Comparison of ENCODE assay signal across 27 cellular contexts in the genomic region with DNA sequence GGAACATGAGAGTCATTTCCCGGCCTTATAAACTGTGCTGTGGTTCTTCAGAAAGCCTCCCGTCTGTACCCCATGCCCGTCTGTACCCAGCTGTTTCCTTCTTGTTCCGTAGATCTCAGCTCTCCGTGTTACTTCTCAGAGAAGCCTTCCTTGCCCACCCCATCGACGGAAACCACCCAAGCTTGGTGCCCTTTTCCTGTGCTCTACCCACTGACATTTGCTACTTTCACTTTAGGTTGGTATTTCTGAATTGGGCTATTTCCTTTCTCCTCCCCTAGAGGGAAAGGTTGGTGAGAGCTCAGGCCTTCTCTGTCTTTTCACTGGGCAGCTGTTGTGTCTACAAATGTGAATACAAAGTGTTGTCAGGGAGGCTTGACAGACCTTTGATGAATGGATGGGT.
DNase-seq lines count a peak whose midpoint lies in the region; ATAC-seq, FAIRE-seq and TF ChIP-seq lines count a peak whose summit lies in the region.
"Had no signal": no experiment of that assay in that cellular context is flagged by ENCODE, and none has a peak within 500 bp of the region (broad histone marks: within the 10 kb centered on the region; RNA-seq: fewer than 3 reads in every experiment).

No MANE protein-coding gene starts in this region.

- no peak for ATAC-seq in WTC11
- ATAC-seq in activated CD8-positive, alpha-beta T cell treated with anti-CD3 and anti-CD28 coated beads for 36 hours, result no peak
- ATAC-seq: GM12878, HCT116 had no signal

- CTCF ChIA-PET in WTC11 (lab: Charles Lee), result no interaction called here
- CTCF ChIA-PET in activated CD8-positive, alpha-beta T cell treated with anti-CD3 and anti-CD28 coated beads for 36 hours (lab: Charles Lee), result no interaction called here

- H3K27me3 Mint-ChIP-seq in nephron progenitor cell (ENCODE audit: low read depth, poor library complexity) (peaks cover 13% of the 10 kb centered on the region), WTC11 (ENCODE audit: low read depth) (no peaks in the 10 kb centered on the region)
- peaks cover 1% of the 10 kb centered on the region for H3K27me3 Mint-ChIP-seq in activated CD8-positive, alpha-beta T cell treated with anti-CD3 and anti-CD28 coated beads for 36 hours
- H3K27me3 Mint-ChIP-seq: CD8-positive, alpha-beta memory T cell had no signal

- H3K27ac ChIP-seq in BLaER1, result peak overlapping the region; percentile 78
- peak overlapping the region; percentile 85 for H3K27ac ChIP-seq in KOPT-K1 (ENCODE audit: low read depth, low read length, poor library complexity, severe bottlenecking)
- H3K27ac ChIP-seq: C4-2B, GM23248, SK-N-MC had no signal

- no peaks in the 10 kb centered on the region for H4K20me1 ChIP-seq in BLaER1

- peak overlapping the region; percentile 48 for H3K4me3 ChIP-seq in BLaER1
- H3K4me3 ChIP-seq: GM12878, GM23248, MG63, SK-N-MC had no signal

- H3K27ac Mint-ChIP-seq in nephron progenitor cell (peak overlapping the region; percentile 20), WTC11 (no peak overlapping the region)
- H3K27ac Mint-ChIP-seq in activated CD8-positive, alpha-beta T cell treated with anti-CD3 and anti-CD28 coated beads for 36 hours, result no peak overlapping the region
- H3K27ac Mint-ChIP-seq: CD8-positive, alpha-beta memory T cell had no signal

- H3K4me3 Mint-ChIP-seq in nephron progenitor cell, result no peak overlapping the region
- H3K4me3 Mint-ChIP-seq in WTC11, result no peak overlapping the region
- H3K4me3 Mint-ChIP-seq in activated CD8-positive, alpha-beta T cell treated with anti-CD3 and anti-CD28 coated beads for 36 hours, result no peak overlapping the region
- H3K4me3 Mint-ChIP-seq: CD8-positive, alpha-beta memory T cell had no signal

- POLR2A ChIA-PET in WTC11 (lab: Charles Lee), result no interaction called here
- POLR2A ChIA-PET in activated CD8-positive, alpha-beta T cell treated with anti-CD3 and anti-CD28 coated beads for 36 hours (lab: Charles Lee), result no interaction called here

- H3K36me3 ChIP-seq in BLaER1 (no peaks in the 10 kb centered on the region), KOPT-K1 (ENCODE audit: insufficient read depth, low read length) (no peaks in the 10 kb centered on the region)
- H3K36me3 ChIP-seq: MG63 had no signal

- H3K4me1 Mint-ChIP-seq in nephron progenitor cell (peaks cover 31% of the 10 kb centered on the region), WTC11 (no peaks in the 10 kb centered on the region)
- no peaks in the 10 kb centered on the region for H3K4me1 Mint-ChIP-seq in activated CD8-positive, alpha-beta T cell treated with anti-CD3 and anti-CD28 coated beads for 36 hours (ENCODE audit: low read depth)
- H3K4me1 Mint-ChIP-seq: CD8-positive, alpha-beta memory T cell had no signal

- H3K9me3 Mint-ChIP-seq in nephron progenitor cell (peaks cover 6% of the 10 kb centered on the region), WTC11 (no peaks in the 10 kb centered on the region)
- peaks cover 10% of the 10 kb centered on the region for H3K9me3 Mint-ChIP-seq in activated CD8-positive, alpha-beta T cell treated with anti-CD3 and anti-CD28 coated beads for 36 hours

- TF ChIP-seq CTCF in nephron progenitor cell (IDR thresholded peaks at IDR 0.05) (no peak), D721Med (IDR thresholded peaks at IDR 0.05; ENCODE audit: insufficient read depth, missing control alignments) (no peak), WTC11 (IDR thresholded peaks at IDR 0.05) (no peak)
- no peak for TF ChIP-seq CTCF in activated CD8-positive, alpha-beta T cell treated with anti-CD3 and anti-CD28 coated beads for 36 hours (IDR thresholded peaks at IDR 0.05)

- DNase-seq in SK-MEL-5 (ENCODE audit: low read depth, low spot score) (peak; percentile 27), nephron progenitor cell (no peak), SK-N-DZ (ENCODE audit: low spot score) (no peak), D721Med (ENCODE audit: insufficient read length, low spot score) (no peak), WTC11 (ENCODE audit: low spot score) (no peak)
- DNase-seq in activated CD8-positive, alpha-beta T cell treated with anti-CD3 and anti-CD28 coated beads for 36 hours, result no peak
- DNase-seq: 8988T; Calu3; CD8-positive, alpha-beta memory T cell; Karpas-422; MG63; NCI-H1092 treated with DMSO at 0.1 percent for 48 hours; NCI-H146; NCI-H2029; NCI-H226; NCI-H510A treated with DMSO at 0.1 percent for 48 hours; NCI-H774; Right ventricle myocardium superior; T-helper 2 cell had no signal

- in situ Hi-C loops in SK-MEL-5 (cut with HindIII; ENCODE audit: low pct_unique_long_range_greater_than_20kb, low sequenced_read_pairs), result no loop called here

- H3K4me2 ChIP-seq in BLaER1, result peak overlapping the region; percentile 91

- peaks cover 74% of the 10 kb centered on the region for H3K4me1 ChIP-seq in BLaER1

- no peaks in the 10 kb centered on the region for H3K27me3 ChIP-seq in BLaER1
- H3K27me3 ChIP-seq: MG63 had no signal

- no peak for FAIRE-seq in D721Med (lab: Jason Lieb, UNC)
- FAIRE-seq: GM12878, HTR-8/SVneo had no signal

- intact Hi-C loops in activated CD8-positive, alpha-beta T cell treated with anti-CD3 and anti-CD28 coated beads for 36 hours (cut with micrococcal nuclease), result no loop called here

- peak overlapping the region; percentile 67; the same call in 1 of the 2 replicates for H3K9ac ChIP-seq in BLaER1
- H3K9ac ChIP-seq: GM23248 had no signal

- H3K9me3 ChIP-seq in BLaER1, result peaks cover 4% of the 10 kb centered on the region
- no peaks in the 10 kb centered on the region for H3K9me3 ChIP-seq in KOPT-K1 (ENCODE audit: insufficient read depth, low read length, poor library complexity, severe bottlenecking)
- H3K9me3 ChIP-seq: MG63 had no signal

- no peaks in the 10 kb centered on the region for H3K36me3 Mint-ChIP-seq in nephron progenitor cell (ENCODE audit: low read depth)
- H3K36me3 Mint-ChIP-seq in WTC11, result no peaks in the 10 kb centered on the region
- H3K36me3 Mint-ChIP-seq in activated CD8-positive, alpha-beta T cell treated with anti-CD3 and anti-CD28 coated beads for 36 hours (ENCODE audit: low read depth), result no peaks in the 10 kb centered on the region
- H3K36me3 Mint-ChIP-seq: CD8-positive, alpha-beta memory T cell had no signal

TF ChIP-seq in WTC11, 78 proteins besides CTCF, POLR2A, EP300 and RAD21:
- no peak for TF ChIP-seq SP1 (CRISPR knock-in tag; conservative IDR thresholded peaks at IDR 0.05)
- TF ChIP-seq, protein P1, sequence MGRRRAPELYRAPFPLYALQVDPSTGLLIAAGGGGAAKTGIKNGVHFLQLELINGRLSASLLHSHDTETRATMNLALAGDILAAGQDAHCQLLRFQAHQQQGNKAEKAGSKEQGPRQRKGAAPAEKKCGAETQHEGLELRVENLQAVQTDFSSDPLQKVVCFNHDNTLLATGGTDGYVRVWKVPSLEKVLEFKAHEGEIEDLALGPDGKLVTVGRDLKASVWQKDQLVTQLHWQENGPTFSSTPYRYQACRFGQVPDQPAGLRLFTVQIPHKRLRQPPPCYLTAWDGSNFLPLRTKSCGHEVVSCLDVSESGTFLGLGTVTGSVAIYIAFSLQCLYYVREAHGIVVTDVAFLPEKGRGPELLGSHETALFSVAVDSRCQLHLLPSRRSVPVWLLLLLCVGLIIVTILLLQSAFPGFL (CRISPR knock-in tag; IDR thresholded peaks at IDR 0.05; ENCODE audit: borderline replicate concordance), result no peak
- TF ChIP-seq EMX1 (CRISPR knock-in tag; IDR thresholded peaks at IDR 0.05), result no peak
- TF ChIP-seq GRHL2 (CRISPR knock-in tag; IDR thresholded peaks at IDR 0.05; ENCODE audit: insufficient replicate concordance, severe bottlenecking), result no peak
- TF ChIP-seq, protein P2, sequence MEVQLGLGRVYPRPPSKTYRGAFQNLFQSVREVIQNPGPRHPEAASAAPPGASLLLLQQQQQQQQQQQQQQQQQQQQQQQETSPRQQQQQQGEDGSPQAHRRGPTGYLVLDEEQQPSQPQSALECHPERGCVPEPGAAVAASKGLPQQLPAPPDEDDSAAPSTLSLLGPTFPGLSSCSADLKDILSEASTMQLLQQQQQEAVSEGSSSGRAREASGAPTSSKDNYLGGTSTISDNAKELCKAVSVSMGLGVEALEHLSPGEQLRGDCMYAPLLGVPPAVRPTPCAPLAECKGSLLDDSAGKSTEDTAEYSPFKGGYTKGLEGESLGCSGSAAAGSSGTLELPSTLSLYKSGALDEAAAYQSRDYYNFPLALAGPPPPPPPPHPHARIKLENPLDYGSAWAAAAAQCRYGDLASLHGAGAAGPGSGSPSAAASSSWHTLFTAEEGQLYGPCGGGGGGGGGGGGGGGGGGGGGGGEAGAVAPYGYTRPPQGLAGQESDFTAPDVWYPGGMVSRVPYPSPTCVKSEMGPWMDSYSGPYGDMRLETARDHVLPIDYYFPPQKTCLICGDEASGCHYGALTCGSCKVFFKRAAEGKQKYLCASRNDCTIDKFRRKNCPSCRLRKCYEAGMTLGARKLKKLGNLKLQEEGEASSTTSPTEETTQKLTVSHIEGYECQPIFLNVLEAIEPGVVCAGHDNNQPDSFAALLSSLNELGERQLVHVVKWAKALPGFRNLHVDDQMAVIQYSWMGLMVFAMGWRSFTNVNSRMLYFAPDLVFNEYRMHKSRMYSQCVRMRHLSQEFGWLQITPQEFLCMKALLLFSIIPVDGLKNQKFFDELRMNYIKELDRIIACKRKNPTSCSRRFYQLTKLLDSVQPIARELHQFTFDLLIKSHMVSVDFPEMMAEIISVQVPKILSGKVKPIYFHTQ (CRISPR knock-in tag; IDR thresholded peaks at IDR 0.05), result no peak
- no peak for TF ChIP-seq ZNF138 (CRISPR knock-in tag; conservative IDR thresholded peaks at IDR 0.05)
